In the genomic region with DNA sequence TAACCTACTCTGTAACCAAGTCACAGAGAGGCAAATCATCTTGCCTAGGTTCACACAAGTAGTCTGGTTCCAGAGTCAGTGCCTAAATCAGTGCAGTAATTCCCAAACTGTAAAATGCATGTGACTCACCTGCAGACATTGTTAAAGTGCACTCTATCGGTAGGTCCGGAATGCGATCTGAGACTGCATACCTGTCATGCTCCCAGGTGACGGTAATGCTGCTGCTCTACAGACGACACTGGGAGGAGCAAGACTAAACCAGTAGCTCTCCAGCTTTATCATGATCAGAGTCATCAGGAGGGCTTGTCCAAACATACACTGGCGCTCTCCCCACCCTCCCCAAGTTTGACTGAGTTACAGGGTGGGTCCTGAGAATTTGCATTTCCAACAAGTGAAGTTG, we compare ENCODE assay signal across 17 cellular contexts.
"Had no signal": no experiment of that assay in that cellular context is flagged by ENCODE, and none has a peak within 500 bp of the region (broad histone marks: within the 10 kb centered on the region; RNA-seq: fewer than 3 reads in every experiment).

No MANE protein-coding gene starts in this region.

- H3K27ac ChIP-seq: dorsolateral prefrontal cortex, prostate gland had no signal

- H3K4me1 ChIP-seq: prostate gland had no signal

- H3K4me3 ChIP-seq: dorsolateral prefrontal cortex, prostate gland had no signal

- DNase-seq: activated B cell treated with CpG ODN at 0.5 μM for 24 hours; activated CD4-positive, alpha-beta memory T cell treated with anti-CD3 and anti-CD28 coated beads for 36 hours; activated CD4-positive, alpha-beta T cell treated with anti-CD3 and anti-CD28 coated beads for 4 hours; activated naive CD4-positive, alpha-beta T cell; activated naive CD8-positive, alpha-beta T cell treated with anti-CD3 and anti-CD28 coated beads, Interleukin-2, amount 10 ng/mL, durations not matched to agents 7 days and 5 days; activated T-cell treated with anti-CD3 and anti-CD28 coated beads for 4 hours; amygdala; caudate nucleus; dorsolateral prefrontal cortex; foreskin melanocyte; glutamatergic neuron; naive B cell; right cardiac atrium; stimulated activated CD4-positive, alpha-beta T cell treated with anti-CD3 and anti-CD28 coated beads, Interleukin-2, amount 100 ng/mL, for 48 hours; stimulated activated naive CD8-positive, alpha-beta T cell treated with anti-CD3 and anti-CD28 coated beads, Interleukin-15, amount 100 ng/mL, for 72 hours had no signal

- H3K9me3 ChIP-seq: prostate gland had no signal

- ATAC-seq: left lobe of liver; right cardiac atrium; stimulated activated naive CD8-positive, alpha-beta T cell treated with anti-CD3 and anti-CD28 coated beads, Interleukin-15, amount 100 ng/mL, for 72 hours had no signal

- H3K36me3 ChIP-seq: prostate gland had no signal

- H3K27me3 ChIP-seq: dorsolateral prefrontal cortex had no signal
